Comparison of ENCODE assay signal across 8 cellular contexts in genomic region chr18:77071711-77072292, GRCh38.
DNase-seq lines count a peak whose midpoint lies in the region; ATAC-seq, FAIRE-seq and TF ChIP-seq lines count a peak whose summit lies in the region.

No MANE protein-coding gene starts in this region.

- no peak overlapping the region for H3K4me3 ChIP-seq in HepG2 (replicated peaks in 1 of 3; ENCODE audit: insufficient read depth in 1 of 3, low read depth in 2 of 3, low read length in 3 of 3)
- H3K4me3 ChIP-seq in right lobe of liver: no peak overlapping the region

- H3K36me3 ChIP-seq in HepG2 (replicated peaks in 1 of 2; ENCODE audit: control insufficient read depth in 1 of 2, insufficient read depth in 2 of 2, low read length in 2 of 2): no peaks in the 10 kb centered on the region
- no peaks in the 10 kb centered on the region for H3K36me3 ChIP-seq in right lobe of liver

- TF ChIP-seq EP300 in HepG2 (IDR thresholded peaks at IDR 0.05; ENCODE audit: low read depth in 2 of 2, low read length in 2 of 2): no peak
- no peak for TF ChIP-seq EP300 in HepG2 (CRISPR knock-in tag; IDR thresholded peaks at IDR 0.05; ENCODE audit: borderline replicate concordance)

- TF ChIP-seq RAD21 in HepG2 (CRISPR knock-in tag; IDR thresholded peaks at IDR 0.05): no peak

- H3K27me3 ChIP-seq in HepG2 (ENCODE audit: control insufficient read depth in 1 of 2, insufficient read depth in 2 of 2, low read length in 2 of 2) (no peaks in the 10 kb centered on the region), right lobe of liver (no peaks in the 10 kb centered on the region)

- no peak overlapping the region for H2AFZ ChIP-seq in HepG2 (ENCODE audit: low read length)

- in situ Hi-C loops in HepG2 (cut with HindIII; ENCODE audit: extremely low pct_ligation_motif_present, low pct_unique_long_range_greater_than_20kb): no loop called here

- 89% methylated on average over 10 of the region's 10 CpGs for WGBS in HepG2 (ENCODE audit: low lambda C conversion rate)
- WGBS in right lobe of liver (ENCODE audit: insufficient coverage, low coverage, low lambda C conversion rate, missing lambda C conversion rate): 67% methylated on average over 10 of the region's 10 CpGs

- H3K9ac ChIP-seq in HepG2 (ENCODE audit: insufficient read depth, low read depth, low read length): no peak overlapping the region

- FAIRE-seq in HepG2 (lab: Jason Lieb, UNC): no peak

- no peaks in the 10 kb centered on the region for H4K20me1 ChIP-seq in HepG2 (ENCODE audit: insufficient read depth, low read length)

- H3K4me2 ChIP-seq in HepG2 (ENCODE audit: low read depth, low read length): no peak overlapping the region

- intact Hi-C loops in HepG2 (cut with micrococcal nuclease; ENCODE audit: unreplicated experiment) (no loop called here), right lobe of liver (cut with DNase I) (no loop called here)

- TF ChIP-seq POLR2A in HepG2 (IDR thresholded peaks at IDR 0.05; ENCODE audit: insufficient read depth in 1 of 2, low read depth in 2 of 2, low read length in 2 of 2): no peak
- TF ChIP-seq POLR2A in right lobe of liver (IDR thresholded peaks at IDR 0.05): no peak

- H3K4me1 ChIP-seq in HepG2 (ENCODE audit: insufficient read depth, low read length) (peaks cover 22% of the 10 kb centered on the region), right lobe of liver (peaks cover 3 to 19% (median 10%) of the 10 kb centered on the region in 4 donors)

- ATAC-seq in HepG2 (no peak), right lobe of liver (no peak)

- DNase-seq in HepG2 (ENCODE audit: low spot score): no peak
- DNase-seq in right lobe of liver: no peak
- DNase-seq in activated gamma-delta T cell treated with anti-CD3 and anti-CD28 coated beads, Interleukin-2, amount 50 U/mL, for 16 hours (ENCODE audit: low read depth): peak; percentile 54
- peak; percentile 73 for DNase-seq in hepatic stellate cell (ENCODE audit: low spot score)
- peak; percentile 63 for DNase-seq in stromal cell of bone marrow (ENCODE audit: low read depth)
- DNase-seq in NCI-H2171 (lab: John Stamatoyannopoulos, UW): no peak
- no peak for DNase-seq in SK-N-DZ (ENCODE audit: low spot score)
- no peak for DNase-seq in KG1 (lab: John Stamatoyannopoulos, UW)

- H3K27ac ChIP-seq in HepG2 (ENCODE audit: extremely low read length, insufficient read depth, low read length) (no peak overlapping the region), right lobe of liver (peak overlapping the region in 1 of 3 donors; percentile 4)

- TF ChIP-seq CTCF in HepG2 (CRISPR knock-in tag; IDR thresholded peaks at IDR 0.05): no peak
- no peak for TF ChIP-seq CTCF in right lobe of liver (IDR thresholded peaks at IDR 0.05)

- BruUV-seq in HepG2 (replicated peaks; lab: Mats Ljungman, UMichigan): no TSS peak

- H3K9me3 ChIP-seq in HepG2 (ENCODE audit: low read length) (no peaks in the 10 kb centered on the region), right lobe of liver (no peaks in the 10 kb centered on the region)

- no peaks in the 10 kb centered on the region for H3K79me2 ChIP-seq in HepG2 (ENCODE audit: insufficient read depth, low read length)

- CTCF ChIA-PET in HepG2 (lab: Yijun Ruan, JAX; ENCODE audit: low intra/inter-chr PET ratio, low total read pairs): no interaction called here

- POLR2A ChIA-PET in HepG2 (lab: Yijun Ruan, JAX): no interaction called here

TF ChIP-seq in HepG2, 621 proteins besides CTCF, POLR2A, EP300 and RAD21:
- TF ChIP-seq CREB1 (IDR thresholded peaks at IDR 0.05) (peak; percentile 69), CREB1 (CRISPR knock-in tag; IDR thresholded peaks at IDR 0.05) (no peak), IRF1 (CRISPR knock-in tag; IDR thresholded peaks at IDR 0.05; ENCODE audit: low read depth) (no peak), IKZF1 (IDR thresholded peaks at IDR 0.05) (no peak), ZNF562 (CRISPR knock-in tag; IDR thresholded peaks at IDR 0.05; ENCODE audit: borderline replicate concordance) (no peak), HNRNPLL (IDR thresholded peaks at IDR 0.05; ENCODE audit: low read depth, low read length, poor library complexity, severe bottlenecking) (no peak)

Comparison
In these comparisons a context has a peak if more than half of its experiments do, and no peak if none do; other contexts are left out.
1. DNase-seq: peak in activated gamma-delta T cell treated with anti-CD3 and anti-CD28 coated beads, Interleukin-2, amount 50 U/mL, for 16 hours (single experiment), hepatic stellate cell (single experiment) and stromal cell of bone marrow (single experiment); none in HepG2 (single experiment), right lobe of liver (0 of 3), NCI-H2171 (single experiment), SK-N-DZ (single experiment) and KG1 (single experiment).